In genomic region chr1:107220036-107220435, GRCh38 we compare ENCODE assay signal across 19 cellular contexts.
DNase-seq lines count a peak whose midpoint lies in the region; ATAC-seq, FAIRE-seq and TF ChIP-seq lines count a peak whose summit lies in the region.
"Had no signal": no experiment of that assay in that cellular context is flagged by ENCODE, and none has a peak within 500 bp of the region (broad histone marks: within the 10 kb centered on the region; RNA-seq: fewer than 3 reads in every experiment).

No MANE protein-coding gene starts in this region.

- peaks cover 6% of the 10 kb centered on the region for H3K36me3 Mint-ChIP-seq in HFFc6 (ENCODE audit: low read depth)
- no peaks in the 10 kb centered on the region for H3K36me3 Mint-ChIP-seq in astrocyte (ENCODE audit: low read depth, unreplicated experiment)
- H3K36me3 Mint-ChIP-seq in activated naive CD4-positive, alpha-beta T cell treated with anti-CD3 and anti-CD28 coated beads for 36 hours (ENCODE audit: low read depth): no peaks in the 10 kb centered on the region
- H3K36me3 Mint-ChIP-seq in activated T-cell treated with anti-CD3 and anti-CD28 coated beads, Interleukin-2, amount 50 U/mL, for 72 hours (ENCODE audit: insufficient read depth in 2 of 2): peaks cover 0 to 3% of the 10 kb centered on the region in 2 donors

- peaks cover 5% of the 10 kb centered on the region for H3K79me2 ChIP-seq in astrocyte (ENCODE audit: insufficient read depth, low read length)

- CTCF ChIA-PET in activated naive CD4-positive, alpha-beta T cell treated with anti-CD3 and anti-CD28 coated beads for 36 hours (lab: Charles Lee): no interaction called here

- H3K27ac Mint-ChIP-seq in HFFc6: no peak overlapping the region
- no peak overlapping the region for H3K27ac Mint-ChIP-seq in astrocyte (ENCODE audit: unreplicated experiment)
- no peak overlapping the region for H3K27ac Mint-ChIP-seq in activated naive CD4-positive, alpha-beta T cell treated with anti-CD3 and anti-CD28 coated beads for 36 hours
- H3K27ac Mint-ChIP-seq in activated T-cell treated with anti-CD3 and anti-CD28 coated beads, Interleukin-2, amount 50 U/mL, for 72 hours: no peak overlapping the region

- no peak overlapping the region for H3K4me3 Mint-ChIP-seq in HFFc6
- H3K4me3 Mint-ChIP-seq in astrocyte (ENCODE audit: unreplicated experiment): no peak overlapping the region
- H3K4me3 Mint-ChIP-seq in activated naive CD4-positive, alpha-beta T cell treated with anti-CD3 and anti-CD28 coated beads for 36 hours: no peak overlapping the region
- H3K4me3 Mint-ChIP-seq in activated T-cell treated with anti-CD3 and anti-CD28 coated beads, Interleukin-2, amount 50 U/mL, for 72 hours: no peak overlapping the region

- no peak for TF ChIP-seq CTCF in BE2C (IDR thresholded peaks at IDR 0.05; ENCODE audit: low read depth, low read length)
- no peak for TF ChIP-seq CTCF in HFFc6 (IDR thresholded peaks at IDR 0.05)
- no peak for TF ChIP-seq CTCF in astrocyte (IDR thresholded peaks at IDR 0.05; ENCODE audit: insufficient read depth, low read depth, low read length)

- ATAC-seq in activated T-cell treated with anti-CD3 and anti-CD28 coated beads, Interleukin-2, amount 50 U/mL, for 72 hours (replicated peaks in 1 of 2): no peak
- ATAC-seq: A549 had no signal

- H3K4me1 ChIP-seq in BE2C: no peaks in the 10 kb centered on the region
- H3K4me1 ChIP-seq in astrocyte (ENCODE audit: insufficient read depth, low read length): no peaks in the 10 kb centered on the region
- H3K4me1 ChIP-seq: A549 had no signal

- peaks cover 34% of the 10 kb centered on the region for H3K9me3 Mint-ChIP-seq in HFFc6
- H3K9me3 Mint-ChIP-seq in astrocyte (ENCODE audit: unreplicated experiment): peaks cover 14% of the 10 kb centered on the region
- H3K9me3 Mint-ChIP-seq in activated naive CD4-positive, alpha-beta T cell treated with anti-CD3 and anti-CD28 coated beads for 36 hours: peaks cover 6% of the 10 kb centered on the region
- H3K9me3 Mint-ChIP-seq in activated T-cell treated with anti-CD3 and anti-CD28 coated beads, Interleukin-2, amount 50 U/mL, for 72 hours: peaks cover 0 to 11% of the 10 kb centered on the region in 2 donors

- no peaks in the 10 kb centered on the region for H3K27me3 Mint-ChIP-seq in HFFc6 (ENCODE audit: insufficient read depth)
- no peaks in the 10 kb centered on the region for H3K27me3 Mint-ChIP-seq in astrocyte (ENCODE audit: low read depth, unreplicated experiment)
- peaks cover 2% of the 10 kb centered on the region for H3K27me3 Mint-ChIP-seq in activated naive CD4-positive, alpha-beta T cell treated with anti-CD3 and anti-CD28 coated beads for 36 hours (ENCODE audit: low read depth)
- H3K27me3 Mint-ChIP-seq in activated T-cell treated with anti-CD3 and anti-CD28 coated beads, Interleukin-2, amount 50 U/mL, for 72 hours (ENCODE audit: low read depth): no peaks in the 10 kb centered on the region

- DNase-seq in BE2C: peak; percentile 32
- DNase-seq in HFFc6: peak; percentile 28
- DNase-seq in astrocyte (ENCODE audit: low read depth): peak; percentile 58
- peak; percentile 4 for DNase-seq in iris pigment epithelial cell (ENCODE audit: low read depth)
- DNase-seq in MG63: no peak
- DNase-seq in activated naive CD4-positive, alpha-beta T cell treated with anti-CD3 and anti-CD28 coated beads for 36 hours: no peak
- no peak for DNase-seq in HCEC 1CT
- DNase-seq in activated T-cell treated with anti-CD3 and anti-CD28 coated beads, Interleukin-2, amount 50 U/mL, for 72 hours: no peak
- DNase-seq: DMS 273 treated with DMSO at 0.1 percent for 48 hours, KBM-7, NCI-H1092 treated with DMSO at 0.1 percent for 48 hours, NCI-H1694 treated with DMSO at 0.1 percent for 48 hours, NCI-H446, NCI-H774, PC-9 had no signal

- intact Hi-C loops in activated naive CD4-positive, alpha-beta T cell treated with anti-CD3 and anti-CD28 coated beads for 36 hours (cut with micrococcal nuclease): no loop called here

- no peaks in the 10 kb centered on the region for H3K27me3 ChIP-seq in BE2C
- no peaks in the 10 kb centered on the region for H3K27me3 ChIP-seq in astrocyte (ENCODE audit: insufficient read depth, low read length)
- H3K27me3 ChIP-seq in MG63: no peaks in the 10 kb centered on the region

- H3K4me3 ChIP-seq in BE2C (ENCODE audit: low read depth, low read length) (no peak overlapping the region), astrocyte (ENCODE audit: insufficient read depth, low read depth, low read length) (no peak overlapping the region), MG63 (no peak overlapping the region)
- H3K4me3 ChIP-seq: A549, PC-9, SK-N-MC had no signal

- H2AFZ ChIP-seq in astrocyte (ENCODE audit: low read depth, low read length): no peak overlapping the region
- H2AFZ ChIP-seq: PC-9 had no signal

- H3K9ac ChIP-seq in astrocyte (ENCODE audit: low read length): no peak overlapping the region

- no peaks in the 10 kb centered on the region for H3K9me3 ChIP-seq in BE2C
- no peaks in the 10 kb centered on the region for H3K9me3 ChIP-seq in astrocyte (ENCODE audit: insufficient read depth, low read depth, low read length)
- H3K9me3 ChIP-seq in MG63: no peaks in the 10 kb centered on the region
- H3K9me3 ChIP-seq: A549 had no signal

- H3K4me1 Mint-ChIP-seq in HFFc6 (ENCODE audit: low read depth): no peaks in the 10 kb centered on the region
- H3K4me1 Mint-ChIP-seq in astrocyte (ENCODE audit: low read depth, unreplicated experiment): no peaks in the 10 kb centered on the region
- H3K4me1 Mint-ChIP-seq in activated naive CD4-positive, alpha-beta T cell treated with anti-CD3 and anti-CD28 coated beads for 36 hours (ENCODE audit: low read depth): no peaks in the 10 kb centered on the region
- no peaks in the 10 kb centered on the region for H3K4me1 Mint-ChIP-seq in activated T-cell treated with anti-CD3 and anti-CD28 coated beads, Interleukin-2, amount 50 U/mL, for 72 hours (ENCODE audit: low read depth)

- no peak overlapping the region for H3K27ac ChIP-seq in astrocyte (ENCODE audit: low read depth, low read length)
- H3K27ac ChIP-seq: A549, PC-9, SK-N-MC had no signal

- no peaks in the 10 kb centered on the region for H3K36me3 ChIP-seq in BE2C
- H3K36me3 ChIP-seq in astrocyte (ENCODE audit: insufficient read depth, low read length): no peaks in the 10 kb centered on the region
- H3K36me3 ChIP-seq in MG63: no peaks in the 10 kb centered on the region

- H3K4me2 ChIP-seq in astrocyte (ENCODE audit: low read length): no peak overlapping the region
- H3K4me2 ChIP-seq: A549, PC-9 had no signal

- H4K20me1 ChIP-seq in astrocyte (ENCODE audit: insufficient read depth, low read length): no peaks in the 10 kb centered on the region

- no peak for FAIRE-seq in astrocyte (lab: Jason Lieb, UNC)
- FAIRE-seq: A549, GM12892, H54 had no signal

Comparison
In these comparisons a context has a peak if more than half of its experiments do, and no peak if none do; other contexts are left out.
1. DNase-seq: peak in BE2C (single experiment), HFFc6 (single experiment), astrocyte (single experiment) and iris pigment epithelial cell (single experiment); none in MG63 (single experiment), activated naive CD4-positive, alpha-beta T cell treated with anti-CD3 and anti-CD28 coated beads for 36 hours (single experiment), HCEC 1CT (single experiment) and activated T-cell treated with anti-CD3 and anti-CD28 coated beads, Interleukin-2, amount 50 U/mL, for 72 hours (0 of 2).